8 cellular contexts compared by ENCODE assay signal in the genomic region with DNA sequence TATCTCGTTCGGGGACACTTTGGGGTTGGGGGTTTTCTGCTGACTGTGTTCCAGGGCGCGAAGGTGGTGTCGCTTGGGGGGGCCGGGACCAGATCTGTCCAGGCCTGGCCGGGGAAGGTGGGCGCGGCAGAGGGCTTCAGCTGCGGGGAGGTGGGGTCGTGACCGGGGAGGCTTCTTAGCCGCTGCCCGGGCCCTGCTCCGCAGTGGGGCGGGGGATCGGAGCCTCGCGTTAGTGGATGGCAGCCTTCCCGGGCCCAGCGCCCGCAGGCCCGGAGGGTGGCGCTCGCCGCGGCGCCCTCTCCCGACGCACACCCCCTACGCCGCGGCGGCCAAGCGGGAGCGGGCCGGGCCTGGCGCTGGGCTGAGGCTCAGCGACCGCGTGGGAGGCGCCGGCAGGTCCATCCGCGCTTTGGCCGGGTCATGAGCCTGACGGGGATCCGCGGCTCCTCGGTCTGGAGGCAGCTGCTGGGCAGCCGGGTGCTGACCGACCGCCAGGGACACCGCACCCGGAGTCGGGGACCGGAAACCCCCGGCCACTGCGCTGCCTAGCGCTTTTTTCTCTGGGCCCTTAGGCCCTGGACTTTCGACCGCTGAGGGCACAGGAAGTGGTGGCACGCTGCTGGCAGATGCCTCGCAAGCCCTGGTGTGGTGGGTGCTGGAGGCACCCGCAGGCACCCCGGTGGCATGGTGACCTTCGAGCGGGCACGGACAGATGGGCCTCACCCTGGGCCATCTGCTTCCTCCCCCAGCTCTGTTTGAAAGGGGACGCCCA. TPM values are rescaled to one million over a fixed set of nuclear protein-coding genes. Genes with fewer than 3 reads are reported as not detected.
DNase-seq lines count a peak whose midpoint lies in the region; ATAC-seq and TF ChIP-seq lines count a peak whose summit lies in the region.

No MANE protein-coding gene starts in this region.

- H3K4me1 ChIP-seq in thoracic aorta (ENCODE audit: control insufficient read depth in 1 of 2, low read depth in 2 of 2), result peaks cover 23 to 45% of the 10 kb centered on the region in 2 donors

- H3K27ac ChIP-seq in 22Rv1 (peak overlapping the region; percentile 100), thoracic aorta (peak overlapping the region; percentile 60 to 72)

- H3K4me3 Mint-ChIP-seq in endothelial cell (ENCODE audit: unreplicated experiment) (peak overlapping the region; percentile 99), mesothelial cell of epicardium (peak overlapping the region; percentile 87)

- H3K9me3 ChIP-seq in thoracic aorta, result no peaks in the 10 kb centered on the region

- H3K4me1 Mint-ChIP-seq in endothelial cell (ENCODE audit: unreplicated experiment), result peaks cover 51% of the 10 kb centered on the region
- peaks cover 39% of the 10 kb centered on the region for H3K4me1 Mint-ChIP-seq in mesothelial cell of epicardium

- peak; percentile 65 for DNase-seq in LHCN-M2 (ENCODE audit: low read depth)
- peak; percentile 55 for DNase-seq in activated CD4-positive, CD25-positive, alpha-beta regulatory T cell treated with anti-CD3 and anti-CD28 coated beads, Interleukin-2, amount 50 U/mL, for 72 hours
- no peak for DNase-seq in endothelial cell (ENCODE audit: low spot score)
- DNase-seq in mesothelial cell of epicardium (ENCODE audit: low spot score in 2 of 2, unreplicated experiment in 2 of 2), result peak in 1 of 2 experiments; percentile 61
- no peak for DNase-seq in thoracic aorta (ENCODE audit: low spot score)
- DNase-seq in KG1 (lab: John Stamatoyannopoulos, UW), result no peak

- H3K27ac Mint-ChIP-seq in endothelial cell (ENCODE audit: unreplicated experiment), result peak overlapping the region; percentile 80
- peak overlapping the region; percentile 85 for H3K27ac Mint-ChIP-seq in mesothelial cell of epicardium

- no peaks in the 10 kb centered on the region for H3K9me3 Mint-ChIP-seq in endothelial cell (ENCODE audit: unreplicated experiment)
- H3K9me3 Mint-ChIP-seq in mesothelial cell of epicardium, result no peaks in the 10 kb centered on the region

- ATAC-seq in thoracic aorta (ENCODE audit: insufficient number of reproducible peaks, low FRiP score, low read depth), result no peak

- H3K27me3 Mint-ChIP-seq in endothelial cell (ENCODE audit: unreplicated experiment) (peaks cover 27% of the 10 kb centered on the region), mesothelial cell of epicardium (ENCODE audit: low read depth) (no peaks in the 10 kb centered on the region)

- H3K27me3 ChIP-seq in thoracic aorta (replicated peaks; ENCODE audit: insufficient read depth), result no peaks in the 10 kb centered on the region

- H3K4me3 ChIP-seq in thoracic aorta, result peak overlapping the region; percentile 84

- TF ChIP-seq CTCF in 22Rv1 (IDR thresholded peaks at IDR 0.05) (peak; percentile 83), GM12872 (IDR thresholded peaks at IDR 0.05; ENCODE audit: insufficient read depth, low read depth, low read length) (0 out of 3 replicates have a peak, but pooled peaks have one; percentile 13), endothelial cell (IDR thresholded peaks at IDR 0.05; ENCODE audit: unreplicated experiment) (no peak), mesothelial cell of epicardium (IDR thresholded peaks at IDR 0.05; ENCODE audit: unreplicated experiment) (no peak), thoracic aorta (IDR thresholded peaks at IDR 0.05) (no peak)

- peaks cover 19% of the 10 kb centered on the region for H3K36me3 Mint-ChIP-seq in endothelial cell (ENCODE audit: low read depth, unreplicated experiment)
- peaks cover 2% of the 10 kb centered on the region for H3K36me3 Mint-ChIP-seq in mesothelial cell of epicardium

- H3K36me3 ChIP-seq in thoracic aorta, result no peaks in the 10 kb centered on the region

RNA-seq across cellular contexts. Expression of a gene that starts 1.2 kb away (rescaled TPM):
- total RNA-seq in LHCN-M2 (2014; rRNA removed), result 52.8 and 53.4 TPM in 2 replicates
- 60.3 TPM for polyA plus RNA-seq in LHCN-M2 (2012)
- total RNA-seq in endothelial cell (ENCODE audit: unreplicated experiment), result 206 TPM
- 134 to 146 TPM (median 141 TPM) in 3 replicates for total RNA-seq in mesothelial cell of epicardium
- 10 to 100 TPM; 52.1 to 62.8 TPM for total RNA-seq in thoracic aorta

RNA-seq across cellular contexts. Expression of a gene that starts 4.1 kb away (rescaled TPM):
- total RNA-seq in LHCN-M2 (2014; rRNA removed) (60.9 and 61.5 TPM in 2 replicates), endothelial cell (ENCODE audit: unreplicated experiment) (40.8 TPM), mesothelial cell of epicardium (34.7 to 38.4 TPM (median 36.5 TPM) in 3 replicates), thoracic aorta (10 to 100 TPM; 25.7 to 35.2 TPM)
- polyA plus RNA-seq in LHCN-M2 (2012), result 48.7 TPM

RNA-seq across cellular contexts. Expression of a gene that starts 6.8 kb away (rescaled TPM):
- total RNA-seq in LHCN-M2 (2014; rRNA removed) (141 and 146 TPM in 2 replicates), endothelial cell (ENCODE audit: unreplicated experiment) (68.0 TPM), mesothelial cell of epicardium (86.8 to 97.6 TPM (median 92.5 TPM) in 3 replicates), thoracic aorta (100 to 1,000 TPM in 1 of 2 donors, 10 to 100 TPM in 1; 59.0 to 110 TPM)
- 107 TPM for polyA plus RNA-seq in LHCN-M2 (2012)

RNA-seq across cellular contexts. Expression of a gene that starts 28.0 kb away (rescaled TPM):
- 274 and 291 TPM in 2 replicates for total RNA-seq in LHCN-M2 (2014; rRNA removed)
- polyA plus RNA-seq in LHCN-M2 (2012), result 331 TPM
- total RNA-seq in endothelial cell (ENCODE audit: unreplicated experiment), result 115 TPM
- 236 to 249 TPM (median 243 TPM) in 3 replicates for total RNA-seq in mesothelial cell of epicardium
- 100 to 1,000 TPM in 1 of 2 donors, 10 to 100 TPM in 1; 89.1 to 119 TPM for total RNA-seq in thoracic aorta

RNA-seq across cellular contexts. Expression of a gene that starts 29.7 kb away (rescaled TPM):
- total RNA-seq in LHCN-M2 (2014; rRNA removed) (47.1 and 47.4 TPM in 2 replicates), endothelial cell (ENCODE audit: unreplicated experiment) (26.7 TPM), mesothelial cell of epicardium (17.0 to 17.5 TPM (median 17.4 TPM) in 3 replicates), thoracic aorta (1 to 10 TPM; 1.8 to 3.1 TPM)
- polyA plus RNA-seq in LHCN-M2 (2012), result 53.1 TPM

Comparison
In these comparisons a context has a peak if more than half of its experiments do, and no peak if none do; other contexts are left out.
1. CTCF ChIP-seq: peak in 22Rv1 (single experiment) and GM12872 (single experiment); none in endothelial cell (single experiment), mesothelial cell of epicardium (single experiment) and thoracic aorta (single experiment).
2. DNase-seq: peak in LHCN-M2 (single experiment) and activated CD4-positive, CD25-positive, alpha-beta regulatory T cell treated with anti-CD3 and anti-CD28 coated beads, Interleukin-2, amount 50 U/mL, for 72 hours (single experiment); none in endothelial cell (single experiment), thoracic aorta (single experiment) and KG1 (single experiment).